Comparison of ENCODE assay signal across 8 cellular contexts in genomic region chr4:17614416-17615299, GRCh38. TPM values are rescaled to one million over a fixed set of nuclear protein-coding genes. Genes with fewer than 3 reads are reported as not detected.
A peak's percentile ranks its signal among the peaks of the same experiment; 100 is the strongest.
DNase-seq lines count a peak whose midpoint lies in the region; ATAC-seq and TF ChIP-seq lines count a peak whose summit lies in the region.

A gene with protein sequence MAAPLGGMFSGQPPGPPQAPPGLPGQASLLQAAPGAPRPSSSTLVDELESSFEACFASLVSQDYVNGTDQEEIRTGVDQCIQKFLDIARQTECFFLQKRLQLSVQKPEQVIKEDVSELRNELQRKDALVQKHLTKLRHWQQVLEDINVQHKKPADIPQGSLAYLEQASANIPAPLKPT (plus strand): TSS chr4:17614641. CDS start chr4:17614655, 14 bp downstream.

- peak within 1 kb of the TSS; percentile 98 for H3K4me3 Mint-ChIP-seq in HFFc6
- peak within 1 kb of the TSS; percentile 95 for H3K4me3 Mint-ChIP-seq in activated naive CD4-positive, alpha-beta T cell treated with anti-CD3 and anti-CD28 coated beads, Interleukin-2, amount 50 U/mL, for 24 hours

- H3K27ac Mint-ChIP-seq in HFFc6 = peak within 1 kb of the TSS; percentile 97
- H3K27ac Mint-ChIP-seq in activated naive CD4-positive, alpha-beta T cell treated with anti-CD3 and anti-CD28 coated beads, Interleukin-2, amount 50 U/mL, for 24 hours = peak within 1 kb of the TSS; percentile 97

- H3K27me3 Mint-ChIP-seq in HFFc6 (ENCODE audit: insufficient read depth) = peaks cover 7% of the 10 kb centered on the region; the same call in 1 of the 2 replicates
- H3K27me3 Mint-ChIP-seq in activated naive CD4-positive, alpha-beta T cell treated with anti-CD3 and anti-CD28 coated beads, Interleukin-2, amount 50 U/mL, for 24 hours = no peaks in the 10 kb centered on the region

- H3K9me3 ChIP-seq in testis = no peaks in the 10 kb centered on the region

- H3K4me1 Mint-ChIP-seq in HFFc6 (ENCODE audit: low read depth) = peaks cover 35% of the 10 kb centered on the region
- peaks cover 39% of the 10 kb centered on the region for H3K4me1 Mint-ChIP-seq in activated naive CD4-positive, alpha-beta T cell treated with anti-CD3 and anti-CD28 coated beads, Interleukin-2, amount 50 U/mL, for 24 hours

- TF ChIP-seq CTCF in GM06990 (IDR thresholded peaks at IDR 0.05; ENCODE audit: insufficient read depth, low read length, poor library complexity, severe bottlenecking) = no peak
- peak; percentile 29; the same call in 1 of the 2 replicates for TF ChIP-seq CTCF in HFFc6 (IDR thresholded peaks at IDR 0.05)
- TF ChIP-seq CTCF in NB4 (IDR thresholded peaks at IDR 0.05; ENCODE audit: low read depth, low read length) = no peak
- no peak for TF ChIP-seq CTCF in omental fat pad (IDR thresholded peaks at IDR 0.05)
- TF ChIP-seq CTCF in testis (IDR thresholded peaks at IDR 0.05) = peak in 1 of 3 experiments; percentile 15

- H3K36me3 Mint-ChIP-seq in HFFc6 (ENCODE audit: low read depth) = peaks cover 11% of the 10 kb centered on the region
- H3K36me3 Mint-ChIP-seq in activated naive CD4-positive, alpha-beta T cell treated with anti-CD3 and anti-CD28 coated beads, Interleukin-2, amount 50 U/mL, for 24 hours = peaks cover 3% of the 10 kb centered on the region

- WGBS in testis, 2 donors = 0% methylated on average over 35 to 45 of the region's 46 CpGs

- intact Hi-C loops in testis (cut with DNase I; ENCODE audit: low total_unique reads) = no loop called here

- peaks cover 14% of the 10 kb centered on the region for H3K4me1 ChIP-seq in testis

- H3K27ac ChIP-seq in testis = peak within 1 kb of the TSS; percentile 76 to 83

- no peaks in the 10 kb centered on the region for H3K9me3 Mint-ChIP-seq in HFFc6
- H3K9me3 Mint-ChIP-seq in activated naive CD4-positive, alpha-beta T cell treated with anti-CD3 and anti-CD28 coated beads, Interleukin-2, amount 50 U/mL, for 24 hours = no peaks in the 10 kb centered on the region

- H3K27me3 ChIP-seq in GM06990 (replicated peaks; ENCODE audit: control insufficient read depth, insufficient read depth, low read length) (no peaks in the 10 kb centered on the region), testis (no peaks in the 10 kb centered on the region)

- H3K36me3 ChIP-seq in GM06990 (ENCODE audit: control insufficient read depth, insufficient read depth, low read length) (peaks cover 11% of the 10 kb centered on the region), testis (ENCODE audit: low read depth, missing control alignments) (no peaks in the 10 kb centered on the region)

- TF ChIP-seq POLR2A in NB4 (IDR thresholded peaks at IDR 0.05; ENCODE audit: extremely low read depth, insufficient read length) (peak; percentile 97), testis (IDR thresholded peaks at IDR 0.05) (peak; percentile 65)

- peak; percentile 87 for DNase-seq in GM06990 (ENCODE audit: extremely low read depth, insufficient read length)
- peak; percentile 96 for DNase-seq in HFFc6
- peak; percentile 97 for DNase-seq in NB4 (ENCODE audit: low read depth)
- peak; percentile 96 for DNase-seq in glomerular visceral epithelial cell (ENCODE audit: extremely low spot score)
- DNase-seq in omental fat pad (ENCODE audit: low spot score) = peak; percentile 98
- DNase-seq in testis = peak; percentile 98

- peak; percentile 91 for ATAC-seq in SK-N-SH treated with all-trans-retinoic acid at 6 μM for 48 hours
- peak; percentile 88 for ATAC-seq in omental fat pad (ENCODE audit: low FRiP score)

- H3K4me3 ChIP-seq in GM06990 (replicated peaks; ENCODE audit: low read depth, low read length) (peak within 1 kb of the TSS; percentile 84), NB4 (ENCODE audit: low read depth, low read length) (peak within 1 kb of the TSS; percentile 85), testis (peak within 1 kb of the TSS; percentile 79 to 92)

TF ChIP-seq in SK-N-SH treated with all-trans-retinoic acid at 6 μM for 48 hours, 23 proteins besides CTCF, POLR2A, EP300 and RAD21:
- TF ChIP-seq TSHZ2 (CRISPR knock-in tag; IDR thresholded peaks at IDR 0.05) (0 out of 2 replicates have a peak, but pooled peaks have one; percentile 19), TOX (CRISPR knock-in tag; IDR thresholded peaks at IDR 0.05; ENCODE audit: borderline replicate concordance) (no peak)

RNA-seq across cellular contexts. Expression of the gene that starts here (rescaled TPM):
- 10 to 100 TPM; 32.4 to 40.1 (median 36.4) TPM for total RNA-seq in HFFc6 (2021; fragmentation: NEBNext Ultra II Directional; extraction: Animal tissue kit (Norgen Biotek cat#: 25700))
- total RNA-seq in omental fat pad (10 to 100 TPM; 10.1 to 17.1 (median 13.9) TPM), testis (10 to 100 TPM; 22.8 to 27.3 TPM)
- polyA plus RNA-seq in testis (ENCODE audit: insufficient read depth, low read depth, low replicate concordance) = 51.7 TPM

Comparison
In these comparisons a context has a peak if more than half of its experiments do, and no peak if none do; other contexts are left out.
1. Peak in every context shown above with its lines: DNase-seq, ATAC-seq, H3K4me3 ChIP-seq and H3K27ac ChIP-seq.